In the genomic region with DNA sequence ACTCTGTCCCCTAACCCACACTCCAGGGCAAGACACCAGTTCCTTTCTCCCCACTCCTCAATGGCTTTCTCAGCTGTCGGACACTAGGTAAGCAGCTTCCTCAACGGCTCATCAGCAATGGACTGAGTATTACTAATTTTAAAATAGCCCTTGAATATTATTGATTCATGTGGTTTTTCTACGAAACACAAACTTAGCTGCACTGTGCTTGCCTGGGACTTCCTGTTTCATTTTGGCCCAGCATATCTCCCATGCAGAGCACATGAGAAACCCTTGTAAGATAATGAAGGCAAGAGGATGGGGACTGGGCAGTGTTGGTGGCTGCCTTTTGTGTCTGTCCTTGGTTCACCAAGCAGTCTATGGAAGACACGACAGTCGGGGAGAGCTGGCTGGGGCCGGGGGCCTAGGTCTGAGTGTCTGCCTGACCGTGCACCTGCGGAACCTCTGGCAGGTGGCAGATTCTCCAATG, we compare ENCODE assay signal across 9 cellular contexts. TPM values are rescaled to one million over a fixed set of nuclear protein-coding genes. Genes with fewer than 3 reads are reported as not detected.
DNase-seq lines count a peak whose midpoint lies in the region; ATAC-seq lines count a peak whose summit lies in the region.
"Had no signal": no experiment of that assay in that cellular context is flagged by ENCODE, and none has a peak within 500 bp of the region (broad histone marks: within the 10 kb centered on the region; RNA-seq: fewer than 3 reads in every experiment).

No MANE protein-coding gene starts in this region.

- H3K27me3 Mint-ChIP-seq in effector memory CD8-positive, alpha-beta T cell = no peaks in the 10 kb centered on the region

- H3K4me3 Mint-ChIP-seq in effector memory CD8-positive, alpha-beta T cell = peak overlapping the region; percentile 39 to 46

- peak overlapping the region; percentile 58 to 86 for H3K27ac Mint-ChIP-seq in effector memory CD8-positive, alpha-beta T cell

- peaks cover 12 to 18% of the 10 kb centered on the region in 2 donors for H3K4me1 Mint-ChIP-seq in effector memory CD8-positive, alpha-beta T cell (ENCODE audit: low read depth in 2 of 2)

- ATAC-seq in GM18520 (IDR thresholded peaks at IDR 0.05; ENCODE audit: unreplicated experiment) (peak; percentile 62), GM21526 (IDR thresholded peaks at IDR 0.05; ENCODE audit: low FRiP score, unreplicated experiment) (peak; percentile 92), HG03469 (IDR thresholded peaks at IDR 0.05; ENCODE audit: unreplicated experiment) (peak; percentile 65)
- peak; percentile 53 for ATAC-seq in effector memory CD8-positive, alpha-beta T cell (replicated peaks)

- H3K9me3 Mint-ChIP-seq in effector memory CD8-positive, alpha-beta T cell = no peaks in the 10 kb centered on the region

- no peak for DNase-seq in effector memory CD8-positive, alpha-beta T cell
- DNase-seq in NCI-H526 treated with DMSO at 0.1 percent for 48 hours (lab: John Stamatoyannopoulos, UW) (no peak), mucosa of gallbladder (ENCODE audit: low spot score) (no peak), ecto neural progenitor cell (ENCODE audit: low spot score) (no peak)
- no peak for DNase-seq in activated CD8-positive, alpha-beta memory T cell treated with anti-CD3 and anti-CD28 coated beads, Interleukin-2, amount 50 U/mL, for 4 hours
- DNase-seq: GOT3 had no signal

- peaks cover 3% of the 10 kb centered on the region for H3K36me3 Mint-ChIP-seq in effector memory CD8-positive, alpha-beta T cell (ENCODE audit: insufficient read depth)

RNA-seq across cellular contexts. Expression of a gene that starts 48.9 kb away (rescaled TPM):
- total RNA-seq in mucosa of gallbladder = 146 TPM
